In the genomic region with DNA sequence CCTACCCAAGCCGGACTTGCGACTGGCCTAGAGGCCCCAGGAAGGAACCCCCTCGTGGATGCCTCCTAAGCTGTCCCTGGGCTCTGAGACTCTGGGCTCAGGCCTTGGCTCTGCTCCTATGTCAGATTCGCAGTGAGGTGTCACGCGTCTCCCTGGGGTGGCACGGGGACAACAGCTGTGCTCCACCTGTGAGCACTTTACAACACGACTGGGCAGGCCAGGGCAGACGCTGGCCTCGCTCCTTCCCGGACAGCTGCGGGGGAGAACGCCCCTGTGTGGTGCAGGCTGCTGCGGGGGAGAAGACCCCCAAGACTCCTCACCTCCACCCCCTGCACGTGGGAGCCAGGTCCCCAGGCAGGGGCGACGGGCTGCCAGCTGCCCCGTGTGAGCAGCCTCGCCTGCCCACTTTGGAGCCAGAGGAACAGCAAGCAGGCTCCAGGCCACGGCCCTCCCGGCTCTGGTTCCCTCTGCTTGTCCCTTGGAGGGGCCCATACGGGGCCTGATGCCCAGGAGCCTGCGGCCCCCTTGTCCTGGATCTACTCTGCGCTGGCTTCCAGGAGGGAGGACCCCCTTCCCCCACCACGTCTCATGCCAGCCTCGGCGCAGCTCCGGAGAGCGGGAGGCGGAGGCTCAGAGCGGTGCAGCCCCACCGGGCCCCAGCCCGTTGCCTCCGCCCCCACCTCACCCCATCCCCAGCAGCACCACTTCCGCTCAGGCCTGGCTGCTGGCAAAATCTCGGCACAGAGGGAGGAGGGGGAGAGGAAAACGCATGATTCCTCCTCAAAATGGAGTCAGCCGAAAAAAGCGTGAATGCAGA, we compare ENCODE assay signal across 8 cellular contexts. TPM values are rescaled to one million over a fixed set of nuclear protein-coding genes. Genes with fewer than 3 reads are reported as not detected.
DNase-seq lines count a peak whose midpoint lies in the region; ATAC-seq and TF ChIP-seq lines count a peak whose summit lies in the region.

No MANE protein-coding gene starts in this region.

- H3K4me1 Mint-ChIP-seq in activated T-helper 1 cell treated with anti-CD3 and anti-CD28 coated beads, Interleukin-12 subunit alpha, Interleukin-12 subunit beta, Interleukin-2, Interleukin-4 antibody, amounts not matched to agents 30 ng/mL and 10 ng/mL and 1 ng/mL, durations not matched to agents 14 hours and 24 hours and 36 hours (ENCODE audit: low read depth): peaks cover 27% of the 10 kb centered on the region
- H3K4me1 Mint-ChIP-seq in Caco-2 (ENCODE audit: low read depth, unreplicated experiment): peaks cover 4% of the 10 kb centered on the region

- H3K4me3 ChIP-seq in right cardiac atrium (ENCODE audit: low read length) (no peak overlapping the region), Caco-2 (ENCODE audit: low read depth, low read length) (no peak overlapping the region)

- no peaks in the 10 kb centered on the region for H3K9me3 Mint-ChIP-seq in activated T-helper 1 cell treated with anti-CD3 and anti-CD28 coated beads, Interleukin-12 subunit alpha, Interleukin-12 subunit beta, Interleukin-2, Interleukin-4 antibody, amounts not matched to agents 30 ng/mL and 10 ng/mL and 1 ng/mL, durations not matched to agents 14 hours and 24 hours and 36 hours
- no peaks in the 10 kb centered on the region for H3K9me3 Mint-ChIP-seq in Caco-2 (ENCODE audit: unreplicated experiment)

- no peaks in the 10 kb centered on the region for H3K4me1 ChIP-seq in right cardiac atrium (ENCODE audit: control insufficient read depth, insufficient read depth, low read length)
- H3K4me1 ChIP-seq in Caco-2: 0 out of 2 replicates have a peak, but pooled peaks cover 2% of the 10 kb centered on the region

- TF ChIP-seq CTCF in Caco-2 (IDR thresholded peaks at IDR 0.05; ENCODE audit: insufficient read depth in 1 of 2, low read depth in 1 of 2, low read length in 1 of 2, severe bottlenecking in 1 of 2, unreplicated experiment in 1 of 2): no peak

- POLR2A ChIA-PET in Caco-2 (lab: Charles Lee): no interaction called here

- no peaks in the 10 kb centered on the region for H3K27me3 ChIP-seq in right cardiac atrium (ENCODE audit: control insufficient read depth, insufficient read depth)
- no peaks in the 10 kb centered on the region for H3K27me3 ChIP-seq in Caco-2 (replicated peaks; ENCODE audit: control insufficient read depth, insufficient read depth, low read length)

- intact Hi-C loops in activated T-helper 1 cell treated with anti-CD3 and anti-CD28 coated beads, Interleukin-12 subunit alpha, Interleukin-12 subunit beta, Interleukin-2, Interleukin-4 antibody, amounts not matched to agents 30 ng/mL and 10 ng/mL and 1 ng/mL, durations not matched to agents 14 hours and 24 hours and 36 hours (cut with micrococcal nuclease): loop anchor here (2.0 kb wide), 1 partner anchor 19 kb away; no protein-coding TSS in a partner anchor
- intact Hi-C loops in right cardiac atrium (cut with DNase I) (no loop called here), Caco-2 (cut with micrococcal nuclease; ENCODE audit: unreplicated experiment) (no loop called here)

- peaks cover 15% of the 10 kb centered on the region for H3K27me3 Mint-ChIP-seq in activated T-helper 1 cell treated with anti-CD3 and anti-CD28 coated beads, Interleukin-12 subunit alpha, Interleukin-12 subunit beta, Interleukin-2, Interleukin-4 antibody, amounts not matched to agents 30 ng/mL and 10 ng/mL and 1 ng/mL, durations not matched to agents 14 hours and 24 hours and 36 hours (ENCODE audit: insufficient read depth)
- H3K27me3 Mint-ChIP-seq in Caco-2 (ENCODE audit: insufficient read depth, unreplicated experiment): peaks cover 7% of the 10 kb centered on the region

- H3K27ac ChIP-seq in right cardiac atrium (ENCODE audit: low read length): no peak overlapping the region

- no peaks in the 10 kb centered on the region for H3K36me3 ChIP-seq in Caco-2 (ENCODE audit: control insufficient read depth, insufficient read depth, low read length)

- peak; percentile 61 to 68 for ATAC-seq in right cardiac atrium
- ATAC-seq in GM19351 (IDR thresholded peaks at IDR 0.05; ENCODE audit: unreplicated experiment): no peak
- ATAC-seq in HG02840 (IDR thresholded peaks at IDR 0.05; ENCODE audit: low FRiP score, unreplicated experiment): no peak

- H3K9me3 ChIP-seq in right cardiac atrium (ENCODE audit: control insufficient read depth, low read length) (no peaks in the 10 kb centered on the region), Caco-2 (no peaks in the 10 kb centered on the region)

- H3K4me3 Mint-ChIP-seq in activated T-helper 1 cell treated with anti-CD3 and anti-CD28 coated beads, Interleukin-12 subunit alpha, Interleukin-12 subunit beta, Interleukin-2, Interleukin-4 antibody, amounts not matched to agents 30 ng/mL and 10 ng/mL and 1 ng/mL, durations not matched to agents 14 hours and 24 hours and 36 hours: peak overlapping the region; percentile 65
- H3K4me3 Mint-ChIP-seq in Caco-2 (ENCODE audit: unreplicated experiment): no peak overlapping the region

- DNase-seq in NCI-H345 treated with DMSO at 0.1 percent for 48 hours (lab: John Stamatoyannopoulos, UW; ENCODE audit: unreplicated experiment): peak; percentile 29
- DNase-seq in activated T-helper 1 cell treated with anti-CD3 and anti-CD28 coated beads, Interleukin-12 subunit alpha, Interleukin-12 subunit beta, Interleukin-2, Interleukin-4 antibody, amounts not matched to agents 30 ng/mL and 10 ng/mL and 1 ng/mL, durations not matched to agents 14 hours and 24 hours and 36 hours (ENCODE audit: low spot score): peak; percentile 33
- peak in 2 of 3 donors; percentile 80 to 89 for DNase-seq in right cardiac atrium
- peak; percentile 74 for DNase-seq in stimulated activated CD4-positive, alpha-beta T cell treated with anti-CD3 and anti-CD28 coated beads, Interleukin-1b, Interleukin-23, amount 100 ng/mL, for 48 hours
- DNase-seq in Caco-2: no peak
- DNase-seq in SK-N-DZ (ENCODE audit: low spot score): no peak

- 29% methylated on average over 39 of the region's 39 CpGs for WGBS in right cardiac atrium

- no peaks in the 10 kb centered on the region for H3K36me3 Mint-ChIP-seq in activated T-helper 1 cell treated with anti-CD3 and anti-CD28 coated beads, Interleukin-12 subunit alpha, Interleukin-12 subunit beta, Interleukin-2, Interleukin-4 antibody, amounts not matched to agents 30 ng/mL and 10 ng/mL and 1 ng/mL, durations not matched to agents 14 hours and 24 hours and 36 hours (ENCODE audit: low read depth)
- no peaks in the 10 kb centered on the region for H3K36me3 Mint-ChIP-seq in Caco-2 (ENCODE audit: insufficient read depth, unreplicated experiment)

- BruUV-seq in Caco-2 (replicated peaks; lab: Mats Ljungman, UMichigan): no TSS peak

- peak overlapping the region; percentile 72 for H3K27ac Mint-ChIP-seq in activated T-helper 1 cell treated with anti-CD3 and anti-CD28 coated beads, Interleukin-12 subunit alpha, Interleukin-12 subunit beta, Interleukin-2, Interleukin-4 antibody, amounts not matched to agents 30 ng/mL and 10 ng/mL and 1 ng/mL, durations not matched to agents 14 hours and 24 hours and 36 hours
- H3K27ac Mint-ChIP-seq in Caco-2 (ENCODE audit: unreplicated experiment): no peak overlapping the region

- CTCF ChIA-PET in Caco-2 (lab: Charles Lee): no interaction called here

RNA-seq across cellular contexts. Expression of a gene that starts 36.0 kb away (rescaled TPM):
- 0.51 and 0.60 TPM in 2 replicates for total RNA-seq in activated T-helper 1 cell treated with anti-CD3 and anti-CD28 coated beads, Interleukin-12 subunit alpha, Interleukin-12 subunit beta, Interleukin-2, Interleukin-4 antibody, amounts not matched to agents 30 ng/mL and 10 ng/mL and 1 ng/mL, durations not matched to agents 14 hours and 24 hours and 36 hours
- total RNA-seq in right cardiac atrium (1 to 10 TPM; 2.5 to 3.2 (median 2.8) TPM), Caco-2 (2022) (0.36 and 0.37 TPM in 2 replicates)
- polyA plus RNA-seq in right cardiac atrium: 1.7 TPM
- polyA plus RNA-seq in SK-N-DZ (2014; cell fraction: cytosol; rRNA removed): 3.2 and 3.3 TPM in 2 replicates
- 4.7 and 8.5 TPM in 2 replicates for polyA plus RNA-seq in SK-N-DZ (2014; cell fraction: nucleus; rRNA removed)

Comparison
In these comparisons a context has a peak if more than half of its experiments do, and no peak if none do; other contexts are left out.
1. DNase-seq: peak in NCI-H345 treated with DMSO at 0.1 percent for 48 hours (single experiment), activated T-helper 1 cell treated with anti-CD3 and anti-CD28 coated beads, Interleukin-12 subunit alpha, Interleukin-12 subunit beta, Interleukin-2, Interleukin-4 antibody, amounts not matched to agents 30 ng/mL and 10 ng/mL and 1 ng/mL, durations not matched to agents 14 hours and 24 hours and 36 hours (single experiment), right cardiac atrium (2 of 3) and stimulated activated CD4-positive, alpha-beta T cell treated with anti-CD3 and anti-CD28 coated beads, Interleukin-1b, Interleukin-23, amount 100 ng/mL, for 48 hours (single experiment); none in Caco-2 (0 of 2) and SK-N-DZ (single experiment).
2. ATAC-seq: peak in right cardiac atrium (2 of 2); none in GM19351 (single experiment) and HG02840 (single experiment).